Comparison of ENCODE assay signal across 12 cellular contexts in the genomic region with DNA sequence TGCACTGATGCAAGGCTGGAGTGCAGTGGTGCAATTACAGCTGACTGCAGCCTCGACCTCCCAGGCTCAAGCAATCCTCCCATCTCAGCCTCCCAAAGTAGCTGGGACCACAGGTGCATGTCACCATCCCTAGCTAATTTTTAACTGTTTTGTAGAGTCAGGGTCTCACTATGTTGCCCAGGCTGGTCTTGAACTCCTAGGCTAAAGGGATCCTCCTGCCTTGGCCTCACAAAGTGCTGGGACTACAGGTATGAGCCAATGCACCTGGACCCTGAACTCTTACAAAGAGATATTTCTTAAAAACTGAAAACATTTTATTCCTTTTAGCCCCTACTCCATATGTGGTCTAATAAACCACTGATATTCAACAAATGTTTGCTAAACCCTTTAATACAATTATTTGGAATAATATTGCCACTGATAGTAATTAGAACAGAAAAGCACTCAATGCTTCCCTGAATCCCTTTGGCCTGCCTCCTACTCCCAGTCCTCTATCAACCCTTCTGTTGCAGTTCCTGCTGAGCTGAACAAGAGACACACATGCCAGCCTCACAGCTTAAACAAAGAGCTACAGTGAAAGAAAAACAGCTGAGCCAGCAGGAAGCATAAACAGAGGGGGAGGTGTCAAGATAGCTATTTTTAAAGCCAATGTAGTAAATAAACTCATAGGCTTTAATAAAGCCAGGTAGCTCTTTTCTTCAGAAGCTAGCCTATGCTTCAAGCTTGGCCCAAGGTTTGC. TPM values are rescaled to one million over a fixed set of nuclear protein-coding genes. Genes with fewer than 3 reads are reported as not detected.
DNase-seq lines count a peak whose midpoint lies in the region; ATAC-seq, FAIRE-seq and TF ChIP-seq lines count a peak whose summit lies in the region.
"Had no signal": no experiment of that assay in that cellular context is flagged by ENCODE, and none has a peak within 500 bp of the region (broad histone marks: within the 10 kb centered on the region; RNA-seq: fewer than 3 reads in every experiment).

No MANE protein-coding gene starts in this region.

- H3K27me3 Mint-ChIP-seq in endodermal cell (ENCODE audit: insufficient read depth): peaks cover 48% of the 10 kb centered on the region
- H3K27me3 Mint-ChIP-seq in effector memory CD8-positive, alpha-beta T cell: no peaks in the 10 kb centered on the region

- H3K27ac Mint-ChIP-seq in endodermal cell: peak overlapping the region; percentile 15
- H3K27ac Mint-ChIP-seq in effector memory CD8-positive, alpha-beta T cell: no peak overlapping the region
- H3K27ac Mint-ChIP-seq: dendritic cell treated with granulocyte-macrophage colony-stimulating factor and Interleukin-4, amounts not matched to agents 40 ng/mL and 50 ng/mL, for 4 days had no signal

- no peak overlapping the region for H3K4me3 Mint-ChIP-seq in endodermal cell
- no peak overlapping the region for H3K4me3 Mint-ChIP-seq in effector memory CD8-positive, alpha-beta T cell
- H3K4me3 Mint-ChIP-seq: dendritic cell treated with granulocyte-macrophage colony-stimulating factor and Interleukin-4, amounts not matched to agents 40 ng/mL and 50 ng/mL, for 4 days had no signal

- ATAC-seq in GM21723 (IDR thresholded peaks at IDR 0.05; ENCODE audit: unreplicated experiment): no peak
- no peak for ATAC-seq in effector memory CD8-positive, alpha-beta T cell (replicated peaks)

- peaks cover 2% of the 10 kb centered on the region for H3K4me1 ChIP-seq in endodermal cell (ENCODE audit: control insufficient read depth, insufficient read depth, low read length)

- TF ChIP-seq POLR2A in GM12892 (IDR thresholded peaks at IDR 0.05; ENCODE audit: low read depth, low read length): no peak

- H3K9me3 Mint-ChIP-seq in endodermal cell: no peaks in the 10 kb centered on the region
- peaks cover 7 to 10% of the 10 kb centered on the region in 2 donors for H3K9me3 Mint-ChIP-seq in effector memory CD8-positive, alpha-beta T cell
- H3K9me3 Mint-ChIP-seq: dendritic cell treated with granulocyte-macrophage colony-stimulating factor and Interleukin-4, amounts not matched to agents 40 ng/mL and 50 ng/mL, for 4 days had no signal

- no peak for TF ChIP-seq CTCF in endodermal cell (conservative IDR thresholded peaks at IDR 0.05)

- H3K27me3 ChIP-seq in endodermal cell (ENCODE audit: control insufficient read depth, insufficient read depth, low read length, poor library complexity, severe bottlenecking): peaks cover 10% of the 10 kb centered on the region

- WGBS in endodermal cell (ENCODE audit: insufficient coverage in 1 of 2, insufficient read length in 1 of 2), 2 experiments: 92 to 94% methylated on average over 1 of the region's 1 CpG

- no peaks in the 10 kb centered on the region for H3K36me3 Mint-ChIP-seq in endodermal cell (ENCODE audit: low read depth)
- no peaks in the 10 kb centered on the region for H3K36me3 Mint-ChIP-seq in effector memory CD8-positive, alpha-beta T cell (ENCODE audit: insufficient read depth)

- no peaks in the 10 kb centered on the region for H3K36me3 ChIP-seq in endodermal cell (ENCODE audit: control insufficient read depth, insufficient read depth, low read length)

- no peak for FAIRE-seq in GM12892 (lab: Jason Lieb, UNC)
- FAIRE-seq: GM19239 had no signal

- peak overlapping the region; percentile 25 for H3K4me3 ChIP-seq in endodermal cell (ENCODE audit: low read length)

- H3K9me3 ChIP-seq in endodermal cell (ENCODE audit: control insufficient read depth, low read length): no peaks in the 10 kb centered on the region

- DNase-seq in G401 (ENCODE audit: low spot score) (peak; percentile 96), NCI-H2171 (lab: John Stamatoyannopoulos, UW) (peak; percentile 5), endodermal cell (peak; percentile 77), nucleus accumbens (lab: John Stamatoyannopoulos, UW) (peak in 43 of 56 donors; percentile 10 to 85 (median 59)), SK-N-DZ (ENCODE audit: low spot score) (no peak), GM12892 (ENCODE audit: insufficient read length) (no peak)
- DNase-seq in effector memory CD8-positive, alpha-beta T cell: no peak
- DNase-seq: DMS79, trophoblast cell had no signal

- H3K9ac ChIP-seq in endodermal cell (ENCODE audit: extremely low read depth, low read length, poor library complexity, severe bottlenecking): no peak overlapping the region

- peaks cover 12% of the 10 kb centered on the region for H3K4me1 Mint-ChIP-seq in endodermal cell
- no peaks in the 10 kb centered on the region for H3K4me1 Mint-ChIP-seq in effector memory CD8-positive, alpha-beta T cell (ENCODE audit: low read depth in 2 of 2)

- peak overlapping the region; percentile 32 for H3K27ac ChIP-seq in endodermal cell (ENCODE audit: low read depth, low read length)

- in situ Hi-C loops in G401 (cut with HindIII; ENCODE audit: low sequenced_read_pairs): no loop called here

RNA-seq across cellular contexts. Expression of a gene that starts 7.0 kb away (rescaled TPM):
- total RNA-seq in G401 (2014; rRNA removed; shearing (Covaris generic)): 1.2 TPM in 1 of 2 replicates, not detected in the other
- total RNA-seq in endodermal cell: 10 to 100 TPM; 21.5 to 27.0 TPM
- 34.3 TPM for polyA plus RNA-seq in endodermal cell (2013, experiment 1 of 2)
- 28.9 TPM for polyA plus RNA-seq in endodermal cell (2013, experiment 2 of 2)
- polyA plus RNA-seq in SK-N-DZ (2014; cell fraction: cytosol; rRNA removed): 52.9 and 59.3 TPM in 2 replicates
- 17.6 and 20.7 TPM in 2 replicates for polyA plus RNA-seq in SK-N-DZ (2014; cell fraction: nucleus; rRNA removed)
- not detected for polyA plus RNA-seq in GM12892 (2012; ENCODE audit: missing spikeins)

Comparison
In these comparisons a context has a peak if more than half of its experiments do, and no peak if none do; other contexts are left out.
1. DNase-seq: peak in G401 (single experiment), NCI-H2171 (single experiment), endodermal cell (single experiment) and nucleus accumbens (43 of 56); none in SK-N-DZ (single experiment), GM12892 (single experiment) and effector memory CD8-positive, alpha-beta T cell (0 of 3).
2. RNA of a gene that starts 7.0 kb away (total RNA-seq): 21.5 to 27.0 TPM in endodermal cell; 1.2 TPM in G401; every median in the first group is over 10 times any median in the second.